Comparison of ENCODE assay signal across 19 cellular contexts in genomic region chr1:94316183-94316582, GRCh38.
DNase-seq lines count a peak whose midpoint lies in the region; ATAC-seq and TF ChIP-seq lines count a peak whose summit lies in the region.
"Had no signal": no experiment of that assay in that cellular context is flagged by ENCODE, and none has a peak within 500 bp of the region (broad histone marks: within the 10 kb centered on the region; RNA-seq: fewer than 3 reads in every experiment).

No MANE protein-coding gene starts in this region.

- H3K4me3 ChIP-seq in SK-N-MC = no peak overlapping the region
- H3K4me3 ChIP-seq: HAP-1, PC-9 had no signal

- DNase-seq in Calu3 (no peak), SK-N-MC (ENCODE audit: low read depth, low spot score) (no peak), kidney glomerular epithelial cell (lab: John Stamatoyannopoulos, UW) (peak; percentile 77), osteocyte (ENCODE audit: extremely low spot score, unreplicated experiment) (no peak), NCI-H2227 treated with DMSO at 0.1 percent for 48 hours (lab: John Stamatoyannopoulos, UW) (no peak), SIG-M5 treated with dmso at 0.1 percent for 504 hours (lab: John Stamatoyannopoulos, UW; ENCODE audit: unreplicated experiment) (no peak)
- DNase-seq in activated T-cell treated with anti-CD3 and anti-CD28 coated beads, Interleukin-2, amount 50 U/mL, for 1 hour = no peak
- DNase-seq: CD4-positive, CD25-positive, alpha-beta regulatory T cell; DMS 273 treated with DMSO at 0.1 percent for 48 hours; NCI-H1092 treated with DMSO at 0.1 percent for 48 hours; NCI-H1694 treated with DMSO at 0.1 percent for 48 hours; NCI-H446; NCI-H748 treated with DMSO at 0.1 percent for 48 hours; PC-9; Right ventricle myocardium superior had no signal

- H3K36me3 ChIP-seq in SK-N-MC (ENCODE audit: insufficient read depth, low read length) = no peaks in the 10 kb centered on the region
- H3K36me3 ChIP-seq: HAP-1 had no signal

- no peak for ATAC-seq in GM19397 (IDR thresholded peaks at IDR 0.05; ENCODE audit: unreplicated experiment)

- peaks cover 10% of the 10 kb centered on the region for H3K36me3 Mint-ChIP-seq in Calu3 (ENCODE audit: insufficient read depth, unreplicated experiment)
- no peaks in the 10 kb centered on the region for H3K36me3 Mint-ChIP-seq in osteocyte (ENCODE audit: unreplicated experiment)
- H3K36me3 Mint-ChIP-seq: CD4-positive, CD25-positive, alpha-beta regulatory T cell had no signal

- no TSS peak for BruUV-seq in Calu3 (replicated peaks; lab: Mats Ljungman, UMichigan)

- peak overlapping the region; percentile 42; the same call in 1 of the 2 replicates for H3K27ac ChIP-seq in SK-N-MC
- H3K27ac ChIP-seq: HL-60, KMS-11, PC-9 had no signal

- H3K27me3 Mint-ChIP-seq in Calu3 (ENCODE audit: unreplicated experiment) (no peaks in the 10 kb centered on the region), osteocyte (ENCODE audit: unreplicated experiment) (no peaks in the 10 kb centered on the region)

- H3K9me3 ChIP-seq in SK-N-MC (ENCODE audit: low read depth, low read length) = no peaks in the 10 kb centered on the region
- H3K9me3 ChIP-seq: HAP-1 had no signal

- H3K9me3 Mint-ChIP-seq in Calu3 (ENCODE audit: low read depth, unreplicated experiment) = no peaks in the 10 kb centered on the region
- H3K9me3 Mint-ChIP-seq in osteocyte (ENCODE audit: unreplicated experiment) = no peaks in the 10 kb centered on the region

- CTCF ChIA-PET in Calu3 (lab: Charles Lee) = interaction anchor here (0.7 to 1.1 kb wide), 3 partner anchors 9 to 54 kb away, joined by 3 to 5 read pairs (median 3); no protein-coding TSS in a partner anchor

- intact Hi-C loops in Calu3 (cut with micrococcal nuclease; ENCODE audit: unreplicated experiment) = loop anchor here (2.0 kb wide), 1 partner anchor 67 kb away; no protein-coding TSS in a partner anchor

- TF ChIP-seq CTCF in Calu3 (IDR thresholded peaks at IDR 0.05; ENCODE audit: unreplicated experiment) = no peak
- no peak for TF ChIP-seq CTCF in osteocyte (IDR thresholded peaks at IDR 0.05)

- peak overlapping the region; percentile 29 for H3K9ac ChIP-seq in SK-N-MC (ENCODE audit: insufficient read length)
- H3K9ac ChIP-seq: KMS-11 had no signal

- H3K4me1 Mint-ChIP-seq in Calu3 (ENCODE audit: low read depth, unreplicated experiment) (peaks cover 41% of the 10 kb centered on the region), osteocyte (ENCODE audit: unreplicated experiment) (peaks cover 25% of the 10 kb centered on the region)
- H3K4me1 Mint-ChIP-seq: CD4-positive, CD25-positive, alpha-beta regulatory T cell had no signal

- H3K4me3 Mint-ChIP-seq in Calu3 (ENCODE audit: low read depth, unreplicated experiment) (peak overlapping the region; percentile 20), osteocyte (ENCODE audit: unreplicated experiment) (no peak overlapping the region)
- H3K4me3 Mint-ChIP-seq: CD4-positive, CD25-positive, alpha-beta regulatory T cell had no signal

- H3K27ac Mint-ChIP-seq in Calu3 (ENCODE audit: unreplicated experiment) = peak overlapping the region; percentile 60
- peak overlapping the region; percentile 14 for H3K27ac Mint-ChIP-seq in osteocyte (ENCODE audit: unreplicated experiment)
- H3K27ac Mint-ChIP-seq: CD4-positive, CD25-positive, alpha-beta regulatory T cell had no signal
